Comparison of ENCODE assay signal across 23 cellular contexts in the genomic region with DNA sequence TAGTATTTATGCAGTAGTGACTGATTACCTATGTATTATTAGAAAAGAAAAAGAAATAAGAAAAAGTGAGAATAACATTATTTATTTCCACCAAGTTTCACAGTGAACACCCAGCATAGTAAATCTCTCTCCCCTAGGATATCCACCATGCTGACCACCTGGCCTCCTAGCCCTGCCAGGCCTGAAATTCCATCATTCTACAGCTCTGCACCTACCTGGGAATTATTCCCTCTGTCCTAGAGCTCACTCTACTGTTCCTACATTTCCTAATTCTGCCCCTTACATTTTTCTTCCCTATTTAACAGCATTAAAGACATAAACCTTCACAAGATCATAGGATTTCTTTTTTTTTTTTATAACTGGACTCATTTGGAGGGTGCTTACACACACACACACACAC.
"Had no signal": no experiment of that assay in that cellular context is flagged by ENCODE, and none has a peak within 500 bp of the region (broad histone marks: within the 10 kb centered on the region; RNA-seq: fewer than 3 reads in every experiment).

No MANE protein-coding gene starts in this region.

- H3K27ac Mint-ChIP-seq: activated naive CD8-positive, alpha-beta T cell treated with anti-CD3 and anti-CD28 coated beads for 36 hours; activated T-cell treated with anti-CD3 and anti-CD28 coated beads, Interleukin-2, amount 50 U/mL, for 24 hours; activated T-helper 2 cell treated with anti-CD3 and anti-CD28 coated beads, Interferon-gamma antibody, Interleukin-2, Interleukin-4, amounts not matched to agents 10 μg/mL and 5 μg/mL and 100 μg/mL, durations not matched to agents 14 hours and 24 hours and 36 hours; memory B cell; nephron progenitor cell; stimulated activated naive B cell treated with anti-CD40 and anti-IgM and Interleukin-4, amounts not matched to agents 10 μg/mL and 1 μg/mL and 100 μg/mL, for 72 hours; T-helper 2 cell treated with Interferon-gamma antibody and Interleukin-4, amounts not matched to agents 5 μg/mL and 100 μg/mL, for 36 hours had no signal

- H3K9me3 Mint-ChIP-seq: activated naive CD8-positive, alpha-beta T cell treated with anti-CD3 and anti-CD28 coated beads for 36 hours; activated T-cell treated with anti-CD3 and anti-CD28 coated beads, Interleukin-2, amount 50 U/mL, for 24 hours; activated T-helper 2 cell treated with anti-CD3 and anti-CD28 coated beads, Interferon-gamma antibody, Interleukin-2, Interleukin-4, amounts not matched to agents 10 μg/mL and 5 μg/mL and 100 μg/mL, durations not matched to agents 14 hours and 24 hours and 36 hours; memory B cell; T-helper 2 cell treated with Interferon-gamma antibody and Interleukin-4, amounts not matched to agents 5 μg/mL and 100 μg/mL, for 36 hours had no signal

- H3K4me3 ChIP-seq: breast epithelium, coronary artery, sigmoid colon, testis, vagina had no signal

- H3K4me1 Mint-ChIP-seq: activated naive CD8-positive, alpha-beta T cell treated with anti-CD3 and anti-CD28 coated beads for 36 hours; central memory CD8-positive, alpha-beta T cell; stimulated activated naive B cell treated with anti-CD40 and anti-IgM and Interleukin-4, amounts not matched to agents 10 μg/mL and 1 μg/mL and 100 μg/mL, for 72 hours had no signal

- ATAC-seq: left colon; stimulated activated naive B cell treated with anti-CD40 and anti-IgM and Interleukin-4, amounts not matched to agents 10 μg/mL and 1 μg/mL and 100 μg/mL, for 72 hours had no signal

- H3K36me3 Mint-ChIP-seq: activated naive CD8-positive, alpha-beta T cell treated with anti-CD3 and anti-CD28 coated beads for 36 hours; memory B cell; stimulated activated naive B cell treated with anti-CD40 and anti-IgM and Interleukin-4, amounts not matched to agents 10 μg/mL and 1 μg/mL and 100 μg/mL, for 72 hours had no signal

- H3K4me1 ChIP-seq: breast epithelium, sigmoid colon, testis, vagina had no signal

- H3K9me3 ChIP-seq: breast epithelium, sigmoid colon, testis, vagina had no signal

- H3K27ac ChIP-seq: breast epithelium, coronary artery, sigmoid colon, testis, vagina, WERI-Rb-1 had no signal

- H3K4me3 Mint-ChIP-seq: activated naive CD8-positive, alpha-beta T cell treated with anti-CD3 and anti-CD28 coated beads for 36 hours; activated T-cell treated with anti-CD3 and anti-CD28 coated beads, Interleukin-2, amount 50 U/mL, for 24 hours; central memory CD8-positive, alpha-beta T cell; T-helper 2 cell treated with Interferon-gamma antibody and Interleukin-4, amounts not matched to agents 5 μg/mL and 100 μg/mL, for 36 hours had no signal

- DNase-seq: activated CD4-positive, alpha-beta T cell treated with anti-CD3 and anti-CD28 coated beads for 1 hour; activated CD4-positive, alpha-beta T cell treated with anti-CD3 and anti-CD28 coated beads, Interleukin-2, amount 50 U/mL, for 1 hour; activated CD8-positive, alpha-beta memory T cell treated with anti-CD3 and anti-CD28 coated beads, Interleukin-2, amount 50 U/mL, for 4 hours; activated naive CD4-positive, alpha-beta T cell treated with Interleukin-2 at 50 U/mL for 16 hours; activated naive CD8-positive, alpha-beta T cell treated with anti-CD3 and anti-CD28 coated beads for 36 hours; activated T-cell treated with anti-CD3 and anti-CD28 coated beads, Interleukin-2, amount 50 U/mL, for 24 hours; left colon; nephron progenitor cell; retina; sigmoid colon; stimulated activated CD4-positive, alpha-beta T cell treated with anti-CD3 and anti-CD28 coated beads, Interleukin-2, amount 100 ng/mL, for 48 hours; stimulated activated CD8-positive, alpha-beta memory T cell treated with anti-CD3 and anti-CD28 coated beads, Interleukin-4, amount 100 ng/mL, for 48 hours; stimulated activated naive B cell treated with anti-CD40 and anti-IgM and Interleukin-4, amounts not matched to agents 10 μg/mL and 1 μg/mL and 100 μg/mL, for 72 hours; testis; trophoblast cell had no signal

- H3K27me3 Mint-ChIP-seq: activated naive CD8-positive, alpha-beta T cell treated with anti-CD3 and anti-CD28 coated beads for 36 hours; activated T-cell treated with anti-CD3 and anti-CD28 coated beads, Interleukin-2, amount 50 U/mL, for 24 hours; central memory CD8-positive, alpha-beta T cell; memory B cell; stimulated activated naive B cell treated with anti-CD40 and anti-IgM and Interleukin-4, amounts not matched to agents 10 μg/mL and 1 μg/mL and 100 μg/mL, for 72 hours had no signal

- H3K36me3 ChIP-seq: breast epithelium, sigmoid colon, vagina, WERI-Rb-1 had no signal
